Comparison of ENCODE assay signal across 1 cellular context in the genomic region with DNA sequence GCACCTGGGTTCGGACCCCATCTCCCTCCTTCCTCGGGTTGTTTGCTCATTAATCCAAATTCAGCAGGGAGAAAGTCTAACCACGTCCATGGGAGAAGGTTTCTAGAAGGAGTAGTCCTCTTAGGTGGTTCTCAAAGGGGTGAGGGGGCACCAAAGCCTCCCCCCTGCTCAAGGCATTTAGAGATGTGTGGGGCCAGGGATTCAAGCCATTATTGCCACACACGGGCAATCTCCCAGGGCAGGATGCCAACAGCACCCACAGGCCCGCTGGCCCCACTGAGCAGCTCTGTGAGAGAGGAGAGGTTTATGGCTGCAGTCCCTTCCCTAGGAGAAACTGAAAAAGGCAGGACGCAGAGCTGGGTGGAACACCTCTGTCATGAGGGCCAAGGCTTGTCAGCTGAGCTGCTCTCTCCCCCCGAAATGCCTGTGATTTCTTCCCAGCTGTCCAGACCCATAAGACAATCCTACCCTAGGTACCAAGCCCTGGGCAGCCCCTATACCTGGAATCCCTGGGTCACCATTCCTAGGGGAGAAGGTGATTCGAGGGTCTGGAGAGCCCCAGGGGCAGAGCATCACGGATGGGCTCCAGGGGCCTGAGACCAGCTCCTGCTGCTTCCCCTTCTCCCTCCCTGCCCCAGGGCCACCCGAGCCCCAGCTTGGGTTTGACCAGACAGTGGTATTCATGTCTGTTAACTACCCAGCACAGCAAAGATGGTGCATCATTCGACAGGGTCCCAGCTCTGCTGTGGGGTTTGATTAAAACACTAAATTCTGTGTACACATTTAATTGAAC.
TF ChIP-seq lines count a peak whose summit lies in the region.

No MANE protein-coding gene starts in this region.

TF ChIP-seq in K562, 482 proteins besides CTCF, POLR2A, EP300 and RAD21 (continued from another document):
- TF ChIP-seq, protein P1, sequence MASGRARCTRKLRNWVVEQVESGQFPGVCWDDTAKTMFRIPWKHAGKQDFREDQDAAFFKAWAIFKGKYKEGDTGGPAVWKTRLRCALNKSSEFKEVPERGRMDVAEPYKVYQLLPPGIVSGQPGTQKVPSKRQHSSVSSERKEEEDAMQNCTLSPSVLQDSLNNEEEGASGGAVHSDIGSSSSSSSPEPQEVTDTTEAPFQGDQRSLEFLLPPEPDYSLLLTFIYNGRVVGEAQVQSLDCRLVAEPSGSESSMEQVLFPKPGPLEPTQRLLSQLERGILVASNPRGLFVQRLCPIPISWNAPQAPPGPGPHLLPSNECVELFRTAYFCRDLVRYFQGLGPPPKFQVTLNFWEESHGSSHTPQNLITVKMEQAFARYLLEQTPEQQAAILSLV (tag; IDR thresholded peaks at IDR 0.05) = no peak
TF ChIP-seq in K562: peak in this region for 0.
